In the genomic region with DNA sequence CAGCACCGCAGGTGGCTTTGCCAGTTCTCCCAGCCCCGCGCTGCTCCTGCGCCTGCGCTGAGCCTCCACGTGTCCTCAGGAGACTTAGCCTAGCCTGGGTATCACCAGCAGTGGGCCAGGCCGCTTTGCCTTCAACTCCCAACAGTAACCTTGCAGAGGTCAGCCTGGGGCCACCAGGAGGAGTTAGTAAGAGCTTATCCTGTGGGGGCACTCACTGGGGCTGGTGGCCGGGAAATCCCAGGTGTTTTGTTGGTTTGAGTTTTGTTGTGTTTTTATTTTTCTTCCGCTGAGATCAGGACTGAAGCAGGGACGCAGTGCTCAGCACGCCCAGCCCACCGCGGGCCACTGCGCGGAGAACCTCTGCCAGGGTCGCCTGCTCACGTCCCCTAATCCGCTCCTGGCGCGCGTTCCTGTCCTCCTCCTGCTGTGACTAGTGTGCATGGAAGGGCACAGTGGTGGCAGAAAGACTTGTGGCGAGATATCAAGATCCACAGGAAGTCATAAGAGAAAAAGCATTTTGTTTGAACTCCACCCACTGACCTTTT, we compare ENCODE assay signal across 8 cellular contexts.
DNase-seq lines count a peak whose midpoint lies in the region; ATAC-seq and TF ChIP-seq lines count a peak whose summit lies in the region.

No MANE protein-coding gene starts in this region.

- no peaks in the 10 kb centered on the region for H3K79me2 ChIP-seq in PC-3 (ENCODE audit: low read length)
- H3K79me2 ChIP-seq in hepatocyte: no peaks in the 10 kb centered on the region

- CTCF ChIA-PET in CD8-positive, alpha-beta T cell (lab: Charles Lee): no interaction called here
- CTCF ChIA-PET in PC-3 (lab: Charles Lee): no interaction called here

- peaks cover 11% of the 10 kb centered on the region for H3K4me1 Mint-ChIP-seq in CD8-positive, alpha-beta T cell (ENCODE audit: low read depth)

- no peak for TF ChIP-seq CTCF in CD8-positive, alpha-beta T cell (IDR thresholded peaks at IDR 0.05)
- no peak for TF ChIP-seq CTCF in PC-3 (conservative IDR thresholded peaks at IDR 0.05; ENCODE audit: low read depth, low read length)
- no peak for TF ChIP-seq CTCF in hepatocyte (IDR thresholded peaks at IDR 0.05; ENCODE audit: poor library complexity)

- ATAC-seq in CD8-positive, alpha-beta T cell: peak; percentile 67
- no peak for ATAC-seq in PC-3

- no peaks in the 10 kb centered on the region for H3K36me3 Mint-ChIP-seq in CD8-positive, alpha-beta T cell

- H3K36me3 ChIP-seq in CD8-positive, alpha-beta T cell (ENCODE audit: insufficient read depth, low read length): no peaks in the 10 kb centered on the region
- H3K36me3 ChIP-seq in adipocyte (ENCODE audit: control insufficient read depth, insufficient read depth, low read length, severe bottlenecking): no peaks in the 10 kb centered on the region
- H3K36me3 ChIP-seq in PC-3 (ENCODE audit: low read depth, low read length): no peaks in the 10 kb centered on the region
- H3K36me3 ChIP-seq in hepatocyte (replicated peaks; ENCODE audit: insufficient read depth, low read depth): no peaks in the 10 kb centered on the region

- H3K4me3 Mint-ChIP-seq in CD8-positive, alpha-beta T cell: peak overlapping the region; percentile 75

- H3K4me2 ChIP-seq in PC-3 (ENCODE audit: low read length) (no peak overlapping the region), hepatocyte (no peak overlapping the region)

- peak; percentile 1 to 53 (median 14) for DNase-seq in CD8-positive, alpha-beta T cell
- DNase-seq in T follicular helper cell (ENCODE audit: low read depth) (peak; percentile 37), adipocyte (ENCODE audit: low read depth) (no peak), islet precursor cell (peak; percentile 64), PC-3 (no peak), dedifferentiated amniotic fluid mesenchymal stem cell (ENCODE audit: extremely low spot score) (no peak), hepatocyte (ENCODE audit: low spot score) (no peak)
- peak; percentile 66 for DNase-seq in stimulated activated CD4-positive, alpha-beta T cell treated with anti-CD3 and anti-CD28 coated beads, Interleukin-2, amount 100 ng/mL, for 24 hours

- H3K9ac ChIP-seq in adipocyte (ENCODE audit: low read length): peak overlapping the region; percentile 35
- no peak overlapping the region for H3K9ac ChIP-seq in PC-3 (ENCODE audit: low read length)

- H3K9me3 Mint-ChIP-seq in CD8-positive, alpha-beta T cell: no peaks in the 10 kb centered on the region

- H3K27ac ChIP-seq in CD8-positive, alpha-beta T cell (ENCODE audit: low read depth, low read length): no peak overlapping the region
- H3K27ac ChIP-seq in PC-3 (ENCODE audit: low read length): no peak overlapping the region
- H3K27ac ChIP-seq in hepatocyte: no peak overlapping the region

- H3K4me3 ChIP-seq in CD8-positive, alpha-beta T cell (ENCODE audit: low read depth, low read length): no peak overlapping the region
- H3K4me3 ChIP-seq in adipocyte (ENCODE audit: low read length) (no peak overlapping the region), PC-3 (ENCODE audit: low read length) (no peak overlapping the region), hepatocyte (no peak overlapping the region)

- peaks cover 14% of the 10 kb centered on the region for H3K27me3 Mint-ChIP-seq in CD8-positive, alpha-beta T cell (ENCODE audit: low read depth)

- H2AFZ ChIP-seq in PC-3 (ENCODE audit: low read length) (no peak overlapping the region), hepatocyte (no peak overlapping the region)

- H3F3A ChIP-seq in PC-3 (ENCODE audit: low read length, unreplicated experiment): no peaks in the 10 kb centered on the region

- peak overlapping the region; percentile 86 for H3K27ac Mint-ChIP-seq in CD8-positive, alpha-beta T cell

- no TSS peak for BruUV-seq in PC-3 (replicated peaks; lab: Mats Ljungman, UMichigan)

- POLR2A ChIA-PET in CD8-positive, alpha-beta T cell (lab: Charles Lee): no interaction called here
- POLR2A ChIA-PET in PC-3 (lab: Charles Lee; ENCODE audit: unreplicated experiment): no interaction called here

- H3K9me3 ChIP-seq in CD8-positive, alpha-beta T cell (ENCODE audit: low read length): no peaks in the 10 kb centered on the region
- H3K9me3 ChIP-seq in adipocyte (ENCODE audit: control insufficient read depth, low read length): no peaks in the 10 kb centered on the region
- H3K9me3 ChIP-seq in PC-3 (ENCODE audit: low read length): no peaks in the 10 kb centered on the region
- no peaks in the 10 kb centered on the region for H3K9me3 ChIP-seq in hepatocyte (ENCODE audit: low read depth)

- 92% methylated on average over 22 of the region's 22 CpGs for WGBS in hepatocyte (ENCODE audit: low lambda C conversion rate, missing lambda C conversion rate)

- intact Hi-C loops in CD8-positive, alpha-beta T cell (cut with DNase I, micrococcal nuclease): no loop called here
- intact Hi-C loops in PC-3 (cut with micrococcal nuclease): no loop called here

- H3K9me2 ChIP-seq in PC-3 (replicated peaks; ENCODE audit: low read length): no peaks in the 10 kb centered on the region
- no peaks in the 10 kb centered on the region for H3K9me2 ChIP-seq in hepatocyte (replicated peaks; ENCODE audit: insufficient read depth)

- H4K20me1 ChIP-seq in PC-3 (ENCODE audit: low read length): no peaks in the 10 kb centered on the region
- no peaks in the 10 kb centered on the region for H4K20me1 ChIP-seq in hepatocyte (ENCODE audit: insufficient read depth, poor library complexity, severe bottlenecking)

- H3K4me1 ChIP-seq in CD8-positive, alpha-beta T cell (ENCODE audit: insufficient read depth, low read length): peaks cover 4% of the 10 kb centered on the region
- H3K4me1 ChIP-seq in adipocyte (ENCODE audit: control insufficient read depth, insufficient read depth, low read length): peaks cover 6% of the 10 kb centered on the region
- no peaks in the 10 kb centered on the region for H3K4me1 ChIP-seq in PC-3 (ENCODE audit: insufficient read depth, low read length)
- no peaks in the 10 kb centered on the region for H3K4me1 ChIP-seq in hepatocyte (ENCODE audit: insufficient read depth)

- H3K27me3 ChIP-seq in CD8-positive, alpha-beta T cell (ENCODE audit: insufficient read depth, low read length): no peaks in the 10 kb centered on the region
- H3K27me3 ChIP-seq in adipocyte (replicated peaks; ENCODE audit: control insufficient read depth, insufficient read depth, low read length): no peaks in the 10 kb centered on the region
- no peaks in the 10 kb centered on the region for H3K27me3 ChIP-seq in PC-3 (ENCODE audit: low read length)
- no peaks in the 10 kb centered on the region for H3K27me3 ChIP-seq in hepatocyte

Comparison
In these comparisons a context has a peak if more than half of its experiments do, and no peak if none do; other contexts are left out.
1. DNase-seq: peak in CD8-positive, alpha-beta T cell (7 of 7), T follicular helper cell (single experiment), islet precursor cell (single experiment) and stimulated activated CD4-positive, alpha-beta T cell treated with anti-CD3 and anti-CD28 coated beads, Interleukin-2, amount 100 ng/mL, for 24 hours (2 of 2); none in adipocyte (single experiment), PC-3 (single experiment), dedifferentiated amniotic fluid mesenchymal stem cell (single experiment) and hepatocyte (single experiment).